In the genomic region with DNA sequence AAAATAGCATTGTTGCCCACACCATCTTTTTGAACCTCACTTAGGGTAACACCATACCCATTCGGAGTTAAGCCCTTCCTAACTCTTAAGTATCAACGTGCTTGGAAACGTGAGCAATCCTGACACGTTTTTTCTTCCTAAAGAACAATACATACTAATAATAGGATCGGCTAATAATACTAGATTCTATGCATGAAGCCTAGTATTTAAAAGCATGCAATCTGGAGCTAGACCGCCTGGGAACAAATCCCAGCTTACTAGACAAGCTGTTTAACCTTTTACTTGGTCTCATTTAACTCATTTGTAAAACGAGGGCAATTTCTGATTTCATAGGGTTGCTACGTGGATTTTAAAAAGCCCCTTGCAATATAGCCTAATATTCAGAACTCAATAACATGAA, we compare ENCODE assay signal across 8 cellular contexts.
A peak's percentile ranks its signal among the peaks of the same experiment; 100 is the strongest.
DNase-seq lines count a peak whose midpoint lies in the region; ATAC-seq and TF ChIP-seq lines count a peak whose summit lies in the region.

No MANE protein-coding gene starts in this region.

- H2AFZ ChIP-seq in OCI-LY3 (ENCODE audit: low read depth, low read length), result peak overlapping the region; percentile 99

- H3K27ac Mint-ChIP-seq in effector memory CD8-positive, alpha-beta T cell, result peak overlapping the region; percentile 97 to 99
- H3K27ac Mint-ChIP-seq in nephron progenitor cell, result peak overlapping the region; percentile 100

- TF ChIP-seq CTCF in OCI-LY3 (IDR thresholded peaks at IDR 0.05; ENCODE audit: low read depth, low read length), result no peak
- TF ChIP-seq CTCF in nephron progenitor cell (IDR thresholded peaks at IDR 0.05), result no peak

- peak overlapping the region; percentile 82 for H3K27ac ChIP-seq in OCI-LY3 (ENCODE audit: low read length)

- H3K9me3 Mint-ChIP-seq in effector memory CD8-positive, alpha-beta T cell, result no peaks in the 10 kb centered on the region
- H3K9me3 Mint-ChIP-seq in nephron progenitor cell, result peaks cover 9% of the 10 kb centered on the region

- H3K4me3 Mint-ChIP-seq in effector memory CD8-positive, alpha-beta T cell, result peak overlapping the region; percentile 96 to 99
- peak overlapping the region; percentile 93 for H3K4me3 Mint-ChIP-seq in nephron progenitor cell

- H4K20me1 ChIP-seq in OCI-LY3 (ENCODE audit: insufficient read depth, low read length), result no peaks in the 10 kb centered on the region

- peaks cover 11 to 19% of the 10 kb centered on the region in 2 donors for H3K4me1 Mint-ChIP-seq in effector memory CD8-positive, alpha-beta T cell (ENCODE audit: low read depth in 2 of 2)
- H3K4me1 Mint-ChIP-seq in nephron progenitor cell, result peaks cover 65% of the 10 kb centered on the region

- H3K9me3 ChIP-seq in OCI-LY3 (ENCODE audit: insufficient read depth, low read length), result no peaks in the 10 kb centered on the region

- peak overlapping the region; percentile 81 for H3K4me2 ChIP-seq in OCI-LY3 (ENCODE audit: low read length)

- no peak for ATAC-seq in effector memory CD8-positive, alpha-beta T cell (replicated peaks)
- ATAC-seq in HG03432 (IDR thresholded peaks at IDR 0.05; ENCODE audit: unreplicated experiment), result no peak

- peak overlapping the region; percentile 99 for H3K4me3 ChIP-seq in OCI-LY3 (ENCODE audit: low read length)

- no peaks in the 10 kb centered on the region for H3K36me3 ChIP-seq in OCI-LY3 (replicated peaks; ENCODE audit: low read depth, low read length)

- peaks cover 48% of the 10 kb centered on the region for H3K79me2 ChIP-seq in OCI-LY3 (ENCODE audit: low read length)

- peak overlapping the region; percentile 96 for H3K9ac ChIP-seq in OCI-LY3 (ENCODE audit: low read length)

- peaks cover 21% of the 10 kb centered on the region for H3K4me1 ChIP-seq in OCI-LY3 (ENCODE audit: low read length)

- H3K27me3 Mint-ChIP-seq in effector memory CD8-positive, alpha-beta T cell, result peaks cover 0 to 13% of the 10 kb centered on the region in 2 donors
- H3K27me3 Mint-ChIP-seq in nephron progenitor cell (ENCODE audit: low read depth, poor library complexity), result no peaks in the 10 kb centered on the region

- H3K27me3 ChIP-seq in OCI-LY3 (ENCODE audit: low read depth, low read length), result no peaks in the 10 kb centered on the region

- peak; percentile 41 for DNase-seq in NCI-H2171 treated with DMSO at 0.1 percent for 48 hours (lab: John Stamatoyannopoulos, UW)
- DNase-seq in NCI-H2171 (lab: John Stamatoyannopoulos, UW), result no peak
- no peak for DNase-seq in effector memory CD8-positive, alpha-beta T cell
- no peak for DNase-seq in nephron progenitor cell
- DNase-seq in RPMI8226, result no peak
- DNase-seq in DMS114 treated with DMSO at 0.1 percent for 48 hours (lab: John Stamatoyannopoulos, UW; ENCODE audit: unreplicated experiment), result no peak

- H3K36me3 Mint-ChIP-seq in effector memory CD8-positive, alpha-beta T cell (ENCODE audit: insufficient read depth), result peaks cover 8% of the 10 kb centered on the region
- H3K36me3 Mint-ChIP-seq in nephron progenitor cell (ENCODE audit: low read depth), result peaks cover 26% of the 10 kb centered on the region
